Comparison of ENCODE assay signal across 1 cellular context in genomic region chr7:786472-787255, GRCh38.
TF ChIP-seq lines count a peak whose summit lies in the region.

No MANE protein-coding gene starts in this region.

TF ChIP-seq in endothelial cell of umbilical vein, 7 proteins besides CTCF, POLR2A, EP300 and RAD21:
- no peak for TF ChIP-seq POLR2AphosphoS5 (IDR thresholded peaks at IDR 0.05; ENCODE audit: insufficient read depth, low read depth, low read length)
- no peak for TF ChIP-seq MYC (IDR thresholded peaks at IDR 0.05; ENCODE audit: low read depth, low read length)
- no peak for TF ChIP-seq JUN (IDR thresholded peaks at IDR 0.05; ENCODE audit: borderline replicate concordance, insufficient read depth, insufficient read length, low read depth)
- no peak for TF ChIP-seq FOS (IDR thresholded peaks at IDR 0.05; ENCODE audit: borderline replicate concordance, insufficient read depth, low read length)
